8 cellular contexts compared by ENCODE assay signal in the genomic region with DNA sequence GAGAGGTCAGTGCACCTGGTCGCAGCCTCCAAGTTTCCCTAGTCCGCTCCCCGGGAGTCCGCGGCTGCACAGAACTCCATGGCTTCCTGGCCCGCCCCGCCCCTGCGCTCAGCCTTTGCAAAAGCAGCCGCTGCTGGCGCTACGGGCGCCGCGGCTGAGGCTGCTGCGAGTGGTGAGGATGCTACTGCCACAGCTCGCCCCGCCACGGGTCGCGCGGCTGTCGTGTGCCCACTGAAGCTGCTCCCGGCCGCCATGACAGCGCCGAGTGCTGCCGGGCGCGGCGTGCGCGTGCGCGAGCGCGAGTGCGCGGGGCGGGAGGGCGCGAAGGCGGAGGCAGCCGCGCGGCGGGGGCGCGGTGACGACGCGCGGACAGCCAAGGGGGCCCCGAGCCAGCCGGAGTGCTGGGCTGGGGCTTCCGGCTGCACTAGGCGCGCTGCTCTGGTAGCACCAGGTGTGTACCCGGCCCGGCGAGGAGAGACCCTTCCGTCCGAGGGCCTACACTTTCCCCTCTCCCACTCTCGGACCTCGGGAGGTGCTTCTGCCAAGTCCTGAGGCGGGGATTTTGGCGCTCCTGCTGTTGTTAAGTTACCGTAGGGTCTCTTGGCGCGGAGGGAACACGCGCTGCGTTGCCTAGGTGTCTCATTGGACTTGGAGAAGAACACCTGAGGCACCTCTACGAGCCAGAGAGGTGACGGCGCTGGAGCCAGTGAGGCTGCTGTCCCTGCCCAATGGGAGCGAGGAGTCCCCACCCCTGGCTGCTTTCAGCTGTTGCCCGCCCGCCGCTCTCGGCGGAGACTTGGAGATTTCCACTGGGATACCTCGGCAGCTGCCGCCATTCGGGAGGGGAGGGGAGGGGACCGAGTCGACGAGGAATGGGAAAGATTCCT. TPM values are rescaled to one million over a fixed set of nuclear protein-coding genes. Genes with fewer than 3 reads are reported as not detected.
DNase-seq lines count a peak whose midpoint lies in the region; ATAC-seq lines count a peak whose summit lies in the region.

No MANE protein-coding gene starts in this region.

- peak overlapping the region; percentile 97 for H3K27ac ChIP-seq in naive thymus-derived CD4-positive, alpha-beta T cell (ENCODE audit: low read depth, low read length)

- H3K27me3 ChIP-seq in naive thymus-derived CD4-positive, alpha-beta T cell (ENCODE audit: control insufficient read depth in 2 of 2, insufficient read depth in 2 of 2, low read length in 2 of 2), result no peaks in the 10 kb centered on the region

- CTCF ChIA-PET in naive thymus-derived CD4-positive, alpha-beta T cell (lab: Charles Lee), result no interaction called here

- peaks cover 18 to 32% of the 10 kb centered on the region in 2 donors for H3K4me1 ChIP-seq in naive thymus-derived CD4-positive, alpha-beta T cell (ENCODE audit: control insufficient read depth in 2 of 2, insufficient read depth in 2 of 2, low read length in 2 of 2)

- H3K4me1 Mint-ChIP-seq in IgD-negative memory B cell, result peaks cover 19 to 30% (median 25%) of the 10 kb centered on the region in 3 donors
- H3K4me1 Mint-ChIP-seq in activated T-cell treated with anti-CD3 and anti-CD28 coated beads, Interleukin-2, amount 50 U/mL, for 72 hours (ENCODE audit: low read depth), result peaks cover 33% of the 10 kb centered on the region
- H3K4me1 Mint-ChIP-seq in naive thymus-derived CD4-positive, alpha-beta T cell, result peaks cover 20 to 34% (median 32%) of the 10 kb centered on the region in 7 donors
- peaks cover 32% of the 10 kb centered on the region for H3K4me1 Mint-ChIP-seq in stimulated activated memory B cell treated with anti-CD40 and anti-IgM and Interleukin-4, amounts not matched to agents 10 μg/mL and 1 μg/mL and 100 μg/mL, for 72 hours

- no peaks in the 10 kb centered on the region for H3K9me3 ChIP-seq in naive thymus-derived CD4-positive, alpha-beta T cell (ENCODE audit: control insufficient read depth in 2 of 3, low read length in 3 of 3)

- peaks cover 0 to 11% (median 0%) of the 10 kb centered on the region in 3 experiments for H3K36me3 ChIP-seq in naive thymus-derived CD4-positive, alpha-beta T cell (ENCODE audit: control insufficient read depth in 2 of 3, insufficient read depth in 3 of 3, low read length in 3 of 3)

- H3K36me3 Mint-ChIP-seq in IgD-negative memory B cell, result no peaks in the 10 kb centered on the region
- H3K36me3 Mint-ChIP-seq in activated T-cell treated with anti-CD3 and anti-CD28 coated beads, Interleukin-2, amount 50 U/mL, for 72 hours (ENCODE audit: insufficient read depth in 2 of 2), result peaks cover 5 to 6% of the 10 kb centered on the region in 2 donors
- H3K36me3 Mint-ChIP-seq in naive thymus-derived CD4-positive, alpha-beta T cell, result peaks cover 0 to 7% (median 0%) of the 10 kb centered on the region in 5 donors
- H3K36me3 Mint-ChIP-seq in stimulated activated memory B cell treated with anti-CD40 and anti-IgM and Interleukin-4, amounts not matched to agents 10 μg/mL and 1 μg/mL and 100 μg/mL, for 72 hours, result no peaks in the 10 kb centered on the region

- H3K27ac Mint-ChIP-seq in IgD-negative memory B cell, result peak overlapping the region; percentile 79 to 99 (median 94)
- H3K27ac Mint-ChIP-seq in activated T-cell treated with anti-CD3 and anti-CD28 coated beads, Interleukin-2, amount 50 U/mL, for 72 hours, result peak overlapping the region; percentile 97
- H3K27ac Mint-ChIP-seq in naive thymus-derived CD4-positive, alpha-beta T cell, result peak overlapping the region; percentile 90 to 100 (median 98)
- H3K27ac Mint-ChIP-seq in stimulated activated memory B cell treated with anti-CD40 and anti-IgM and Interleukin-4, amounts not matched to agents 10 μg/mL and 1 μg/mL and 100 μg/mL, for 72 hours, result peak overlapping the region; percentile 89

- POLR2A ChIA-PET in naive thymus-derived CD4-positive, alpha-beta T cell (lab: Charles Lee), result interaction anchor here (0.9 to 4.9 kb wide), 6 partner anchors 11 to 1664 kb away, joined by 3 to 36 read pairs (median 3); a partner anchor contains a TSS

- H3K4me3 Mint-ChIP-seq in IgD-negative memory B cell, result peak overlapping the region; percentile 89 to 100 (median 100)
- peak overlapping the region; percentile 99 for H3K4me3 Mint-ChIP-seq in activated T-cell treated with anti-CD3 and anti-CD28 coated beads, Interleukin-2, amount 50 U/mL, for 72 hours
- peak overlapping the region; percentile 95 to 100 (median 99) for H3K4me3 Mint-ChIP-seq in naive thymus-derived CD4-positive, alpha-beta T cell
- peak overlapping the region; percentile 99 for H3K4me3 Mint-ChIP-seq in stimulated activated memory B cell treated with anti-CD40 and anti-IgM and Interleukin-4, amounts not matched to agents 10 μg/mL and 1 μg/mL and 100 μg/mL, for 72 hours

- peak; percentile 64 for ATAC-seq in GM21619 (IDR thresholded peaks at IDR 0.05; ENCODE audit: unreplicated experiment)
- ATAC-seq in activated T-cell treated with anti-CD3 and anti-CD28 coated beads, Interleukin-2, amount 50 U/mL, for 72 hours (replicated peaks in 1 of 2), result peak; percentile 88 to 89
- peak; percentile 88 for ATAC-seq in naive thymus-derived CD4-positive, alpha-beta T cell
- ATAC-seq in stimulated activated memory B cell treated with anti-CD40 and anti-IgM and Interleukin-4, amounts not matched to agents 10 μg/mL and 1 μg/mL and 100 μg/mL, for 72 hours, result peak; percentile 93

- peak overlapping the region; percentile 99 for H3K4me3 ChIP-seq in naive thymus-derived CD4-positive, alpha-beta T cell (ENCODE audit: low read length)

- no peaks in the 10 kb centered on the region for H3K9me3 Mint-ChIP-seq in IgD-negative memory B cell
- H3K9me3 Mint-ChIP-seq in activated T-cell treated with anti-CD3 and anti-CD28 coated beads, Interleukin-2, amount 50 U/mL, for 72 hours, result no peaks in the 10 kb centered on the region
- no peaks in the 10 kb centered on the region for H3K9me3 Mint-ChIP-seq in naive thymus-derived CD4-positive, alpha-beta T cell
- H3K9me3 Mint-ChIP-seq in stimulated activated memory B cell treated with anti-CD40 and anti-IgM and Interleukin-4, amounts not matched to agents 10 μg/mL and 1 μg/mL and 100 μg/mL, for 72 hours, result no peaks in the 10 kb centered on the region

- DNase-seq in DMS53 treated with DMSO at 0.1 percent for 48 hours (lab: John Stamatoyannopoulos, UW; ENCODE audit: unreplicated experiment) (peak; percentile 81), OCI-M2 (lab: John Stamatoyannopoulos, UW; ENCODE audit: unreplicated experiment) (peak; percentile 10), fibroblast of gingiva (ENCODE audit: low read depth) (peak; percentile 56)
- DNase-seq in activated T-cell treated with anti-CD3 and anti-CD28 coated beads, Interleukin-2, amount 50 U/mL, for 72 hours, result peak; percentile 85 to 90
- peak; percentile 76 to 89 (median 87) for DNase-seq in naive thymus-derived CD4-positive, alpha-beta T cell

- no peaks in the 10 kb centered on the region for H3K27me3 Mint-ChIP-seq in IgD-negative memory B cell
- no peaks in the 10 kb centered on the region for H3K27me3 Mint-ChIP-seq in activated T-cell treated with anti-CD3 and anti-CD28 coated beads, Interleukin-2, amount 50 U/mL, for 72 hours (ENCODE audit: low read depth)
- no peaks in the 10 kb centered on the region for H3K27me3 Mint-ChIP-seq in naive thymus-derived CD4-positive, alpha-beta T cell
- H3K27me3 Mint-ChIP-seq in stimulated activated memory B cell treated with anti-CD40 and anti-IgM and Interleukin-4, amounts not matched to agents 10 μg/mL and 1 μg/mL and 100 μg/mL, for 72 hours, result no peaks in the 10 kb centered on the region

- intact Hi-C loops in naive thymus-derived CD4-positive, alpha-beta T cell (cut with micrococcal nuclease), result loop anchor here (1.0 to 10.0 kb wide), 12 partner anchors 17 to 1764 kb away; a partner anchor contains a TSS

RNA-seq across cellular contexts. Expression of a gene that starts 0.6 kb away (rescaled TPM):
- 15.3 TPM for polyA plus RNA-seq in IgD-negative memory B cell
- 10 to 100 TPM; 46.3 to 56.6 TPM for total RNA-seq in activated T-cell treated with anti-CD3 and anti-CD28 coated beads, Interleukin-2, amount 50 U/mL, for 72 hours
- total RNA-seq in naive thymus-derived CD4-positive, alpha-beta T cell, result 10 to 100 TPM; 51.2 to 71.4 (median 62.9) TPM
- 10 to 100 TPM; 20.8 to 23.9 TPM for polyA plus RNA-seq in naive thymus-derived CD4-positive, alpha-beta T cell

Comparison
In these comparisons a context has a peak if more than half of its experiments do, and no peak if none do; other contexts are left out.
1. Peak in every context shown above with its lines: DNase-seq, ATAC-seq, H3K4me3 ChIP-seq and H3K27ac ChIP-seq.
2. DNase-seq: peak in every context shown above with its lines; median percentile 88 in activated T-cell treated with anti-CD3 and anti-CD28 coated beads, Interleukin-2, amount 50 U/mL, for 72 hours; 87 in naive thymus-derived CD4-positive, alpha-beta T cell; 81 in DMS53 treated with DMSO at 0.1 percent for 48 hours; 56 in fibroblast of gingiva; 10 in OCI-M2.